In genomic region chr2:233223059-233223894, GRCh38 we compare ENCODE assay signal across 13 cellular contexts. TPM values are rescaled to one million over a fixed set of nuclear protein-coding genes. Genes with fewer than 3 reads are reported as not detected.
DNase-seq lines count a peak whose midpoint lies in the region; ATAC-seq lines count a peak whose summit lies in the region.
"Had no signal": no experiment of that assay in that cellular context is flagged by ENCODE, and none has a peak within 500 bp of the region (broad histone marks: within the 10 kb centered on the region; RNA-seq: fewer than 3 reads in every experiment).

No MANE protein-coding gene starts in this region.

- CTCF ChIA-PET in naive thymus-derived CD4-positive, alpha-beta T cell (lab: Charles Lee) = no interaction called here
- CTCF ChIA-PET in activated CD4-positive, alpha-beta memory T cell treated with anti-CD3 and anti-CD28 coated beads for 36 hours (lab: Charles Lee) = interaction anchor here (1.2 to 1.7 kb wide), 2 partner anchors 28 to 169 kb away, joined by 3 to 4 read pairs; partner anchors contain the start of gene ATG16L1
- CTCF ChIA-PET in activated naive CD4-positive, alpha-beta T cell treated with anti-CD3 and anti-CD28 coated beads for 36 hours (lab: Charles Lee) = interaction anchor here (0.9 to 1.2 kb wide), 2 partner anchors 24 to 34 kb away, joined by 3 to 4 read pairs; no protein-coding TSS in a partner anchor

- peaks cover 0 to under 1% (median 0%) of the 10 kb centered on the region in 11 donors for H3K9me3 Mint-ChIP-seq in naive thymus-derived CD4-positive, alpha-beta T cell
- no peaks in the 10 kb centered on the region for H3K9me3 Mint-ChIP-seq in activated CD4-positive, alpha-beta memory T cell treated with anti-CD3 and anti-CD28 coated beads for 36 hours
- H3K9me3 Mint-ChIP-seq in activated naive CD4-positive, alpha-beta T cell treated with anti-CD3 and anti-CD28 coated beads for 36 hours = no peaks in the 10 kb centered on the region

- H3K27ac ChIP-seq in naive thymus-derived CD4-positive, alpha-beta T cell (ENCODE audit: low read depth, low read length) = no peak overlapping the region
- H3K27ac ChIP-seq: thoracic aorta had no signal

- intact Hi-C loops in naive thymus-derived CD4-positive, alpha-beta T cell (cut with micrococcal nuclease) = no loop called here
- intact Hi-C loops in activated CD4-positive, alpha-beta memory T cell treated with anti-CD3 and anti-CD28 coated beads for 36 hours (cut with micrococcal nuclease) = no loop called here
- intact Hi-C loops in activated naive CD4-positive, alpha-beta T cell treated with anti-CD3 and anti-CD28 coated beads for 36 hours (cut with micrococcal nuclease) = no loop called here

- H3K4me1 ChIP-seq in naive thymus-derived CD4-positive, alpha-beta T cell (ENCODE audit: control insufficient read depth in 2 of 2, insufficient read depth in 2 of 2, low read length in 2 of 2) = no peaks in the 10 kb centered on the region

- no peak overlapping the region for H3K27ac Mint-ChIP-seq in naive thymus-derived CD4-positive, alpha-beta T cell
- H3K27ac Mint-ChIP-seq in activated CD4-positive, alpha-beta memory T cell treated with anti-CD3 and anti-CD28 coated beads for 36 hours = no peak overlapping the region
- H3K27ac Mint-ChIP-seq in activated naive CD4-positive, alpha-beta T cell treated with anti-CD3 and anti-CD28 coated beads for 36 hours = no peak overlapping the region
- H3K27ac Mint-ChIP-seq: activated CD8-positive, alpha-beta memory T cell treated with anti-CD3 and anti-CD28 coated beads, Interleukin-2, amount 10 ng/mL, durations not matched to agents 7 days and 5 days had no signal

- POLR2A ChIA-PET in naive thymus-derived CD4-positive, alpha-beta T cell (lab: Charles Lee) = no interaction called here
- POLR2A ChIA-PET in activated CD4-positive, alpha-beta memory T cell treated with anti-CD3 and anti-CD28 coated beads for 36 hours (lab: Charles Lee) = no interaction called here

- no peak overlapping the region for H3K4me3 Mint-ChIP-seq in naive thymus-derived CD4-positive, alpha-beta T cell
- no peak overlapping the region for H3K4me3 Mint-ChIP-seq in activated CD4-positive, alpha-beta memory T cell treated with anti-CD3 and anti-CD28 coated beads for 36 hours
- no peak overlapping the region for H3K4me3 Mint-ChIP-seq in activated naive CD4-positive, alpha-beta T cell treated with anti-CD3 and anti-CD28 coated beads for 36 hours
- H3K4me3 Mint-ChIP-seq: activated CD8-positive, alpha-beta memory T cell treated with anti-CD3 and anti-CD28 coated beads, Interleukin-2, amount 10 ng/mL, durations not matched to agents 7 days and 5 days had no signal

- no peaks in the 10 kb centered on the region for H3K36me3 ChIP-seq in naive thymus-derived CD4-positive, alpha-beta T cell (ENCODE audit: control insufficient read depth in 2 of 3, insufficient read depth in 3 of 3, low read length in 3 of 3)
- H3K36me3 ChIP-seq: thoracic aorta had no signal

- ATAC-seq in GM19023 (IDR thresholded peaks at IDR 0.05; ENCODE audit: unreplicated experiment) (peak; percentile 67), HG02759 (IDR thresholded peaks at IDR 0.05; ENCODE audit: unreplicated experiment) (peak; percentile 76), HG03565 (IDR thresholded peaks at IDR 0.05; ENCODE audit: unreplicated experiment) (peak; percentile 69)
- ATAC-seq in naive thymus-derived CD4-positive, alpha-beta T cell = peak; percentile 41
- ATAC-seq: activated CD8-positive, alpha-beta memory T cell treated with anti-CD3 and anti-CD28 coated beads, Interleukin-2, amount 10 ng/mL, durations not matched to agents 7 days and 5 days had no signal

- H3K27me3 Mint-ChIP-seq in naive thymus-derived CD4-positive, alpha-beta T cell = peaks cover 0 to 2% (median 0%) of the 10 kb centered on the region in 5 donors
- H3K27me3 Mint-ChIP-seq in activated CD4-positive, alpha-beta memory T cell treated with anti-CD3 and anti-CD28 coated beads for 36 hours = no peaks in the 10 kb centered on the region
- no peaks in the 10 kb centered on the region for H3K27me3 Mint-ChIP-seq in activated naive CD4-positive, alpha-beta T cell treated with anti-CD3 and anti-CD28 coated beads for 36 hours (ENCODE audit: low read depth)

- H3K36me3 Mint-ChIP-seq in naive thymus-derived CD4-positive, alpha-beta T cell = peaks cover 0 to 4% (median 0%) of the 10 kb centered on the region in 5 donors
- H3K36me3 Mint-ChIP-seq in activated CD4-positive, alpha-beta memory T cell treated with anti-CD3 and anti-CD28 coated beads for 36 hours = no peaks in the 10 kb centered on the region
- no peaks in the 10 kb centered on the region for H3K36me3 Mint-ChIP-seq in activated naive CD4-positive, alpha-beta T cell treated with anti-CD3 and anti-CD28 coated beads for 36 hours (ENCODE audit: low read depth)
- H3K36me3 Mint-ChIP-seq: activated CD8-positive, alpha-beta memory T cell treated with anti-CD3 and anti-CD28 coated beads, Interleukin-2, amount 10 ng/mL, durations not matched to agents 7 days and 5 days had no signal

- no peaks in the 10 kb centered on the region for H3K27me3 ChIP-seq in naive thymus-derived CD4-positive, alpha-beta T cell (ENCODE audit: control insufficient read depth in 2 of 2, insufficient read depth in 2 of 2, low read length in 2 of 2)

- no peak overlapping the region for H3K4me3 ChIP-seq in naive thymus-derived CD4-positive, alpha-beta T cell (ENCODE audit: low read length)
- H3K4me3 ChIP-seq: thoracic aorta had no signal

- H3K4me1 Mint-ChIP-seq in naive thymus-derived CD4-positive, alpha-beta T cell = peaks cover 0 to 14% (median 2%) of the 10 kb centered on the region in 7 donors
- H3K4me1 Mint-ChIP-seq in activated CD4-positive, alpha-beta memory T cell treated with anti-CD3 and anti-CD28 coated beads for 36 hours (ENCODE audit: low read depth) = peaks cover 8% of the 10 kb centered on the region
- H3K4me1 Mint-ChIP-seq in activated naive CD4-positive, alpha-beta T cell treated with anti-CD3 and anti-CD28 coated beads for 36 hours (ENCODE audit: low read depth) = peaks cover 2% of the 10 kb centered on the region

- no peaks in the 10 kb centered on the region for H3K9me3 ChIP-seq in naive thymus-derived CD4-positive, alpha-beta T cell (ENCODE audit: control insufficient read depth in 2 of 3, low read length in 3 of 3)
- H3K9me3 ChIP-seq: thoracic aorta had no signal

- no peak for DNase-seq in naive thymus-derived CD4-positive, alpha-beta T cell
- no peak for DNase-seq in activated CD4-positive, alpha-beta memory T cell treated with anti-CD3 and anti-CD28 coated beads for 36 hours
- DNase-seq in activated naive CD4-positive, alpha-beta T cell treated with anti-CD3 and anti-CD28 coated beads for 36 hours = no peak
- DNase-seq in DMS79 treated with DMSO at 0.1 percent for 48 hours (lab: John Stamatoyannopoulos, UW) = no peak
- DNase-seq in activated naive CD4-positive, alpha-beta T cell (lab: John Stamatoyannopoulos, UW) = no peak
- DNase-seq: activated CD8-positive, alpha-beta memory T cell treated with anti-CD3 and anti-CD28 coated beads, Interleukin-2, amount 10 ng/mL, durations not matched to agents 7 days and 5 days; anterior cingulate cortex; NCI-H1105 treated with DMSO at 0.1 percent for 48 hours; posterior cingulate gyrus had no signal

RNA-seq across cellular contexts. Expression of gene ATG16L1, which starts 28.2 kb away (rescaled TPM):
- total RNA-seq in naive thymus-derived CD4-positive, alpha-beta T cell = 100 to 1,000 TPM in 1 of 5 experiments, 10 to 100 TPM in 4; 61.7 to 115 (median 83.3) TPM
- 10 to 100 TPM; 16.0 to 21.9 TPM for polyA plus RNA-seq in naive thymus-derived CD4-positive, alpha-beta T cell
- 10 to 100 TPM; 27.0 to 30.5 TPM for total RNA-seq in activated CD4-positive, alpha-beta memory T cell treated with anti-CD3 and anti-CD28 coated beads for 36 hours
- total RNA-seq in activated naive CD4-positive, alpha-beta T cell treated with anti-CD3 and anti-CD28 coated beads for 36 hours = 10 to 100 TPM; 21.2 to 24.2 TPM
